1 cellular context compared by ENCODE assay signal in the genomic region with DNA sequence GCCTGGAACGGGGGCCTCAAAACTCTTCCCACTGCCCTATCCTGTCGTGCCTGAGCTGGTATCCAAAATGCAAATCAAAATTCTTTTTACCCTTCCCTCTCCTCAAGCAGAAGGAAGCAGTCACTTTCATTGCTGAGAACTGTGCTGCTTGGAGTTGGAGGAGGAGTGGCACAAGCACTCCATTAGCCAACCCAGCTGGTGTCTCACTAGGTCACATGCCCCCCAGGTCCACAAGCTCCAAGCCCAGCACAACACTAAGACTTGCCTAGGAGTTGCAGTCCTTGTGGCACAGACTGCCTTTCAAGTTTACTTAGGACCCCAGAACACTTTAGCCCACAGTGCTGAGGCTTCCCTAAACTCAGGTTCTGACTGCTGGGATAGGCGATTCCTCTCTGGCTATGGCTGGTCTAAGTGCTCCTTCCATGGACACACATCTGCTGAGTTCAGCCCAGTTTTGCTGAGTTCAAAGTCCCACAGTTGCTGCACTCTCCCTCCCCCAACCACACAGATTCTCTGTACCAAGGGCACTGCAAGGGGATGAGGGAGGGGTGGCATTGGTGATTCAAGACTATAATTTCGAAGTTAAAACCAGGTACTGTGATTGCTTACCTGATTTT.
TF ChIP-seq lines count a peak whose summit lies in the region.

No MANE protein-coding gene starts in this region.

TF ChIP-seq in HepG2, 621 proteins besides CTCF, POLR2A, EP300 and RAD21 (continued from another document and continues in another):
- TF ChIP-seq, protein P1, sequence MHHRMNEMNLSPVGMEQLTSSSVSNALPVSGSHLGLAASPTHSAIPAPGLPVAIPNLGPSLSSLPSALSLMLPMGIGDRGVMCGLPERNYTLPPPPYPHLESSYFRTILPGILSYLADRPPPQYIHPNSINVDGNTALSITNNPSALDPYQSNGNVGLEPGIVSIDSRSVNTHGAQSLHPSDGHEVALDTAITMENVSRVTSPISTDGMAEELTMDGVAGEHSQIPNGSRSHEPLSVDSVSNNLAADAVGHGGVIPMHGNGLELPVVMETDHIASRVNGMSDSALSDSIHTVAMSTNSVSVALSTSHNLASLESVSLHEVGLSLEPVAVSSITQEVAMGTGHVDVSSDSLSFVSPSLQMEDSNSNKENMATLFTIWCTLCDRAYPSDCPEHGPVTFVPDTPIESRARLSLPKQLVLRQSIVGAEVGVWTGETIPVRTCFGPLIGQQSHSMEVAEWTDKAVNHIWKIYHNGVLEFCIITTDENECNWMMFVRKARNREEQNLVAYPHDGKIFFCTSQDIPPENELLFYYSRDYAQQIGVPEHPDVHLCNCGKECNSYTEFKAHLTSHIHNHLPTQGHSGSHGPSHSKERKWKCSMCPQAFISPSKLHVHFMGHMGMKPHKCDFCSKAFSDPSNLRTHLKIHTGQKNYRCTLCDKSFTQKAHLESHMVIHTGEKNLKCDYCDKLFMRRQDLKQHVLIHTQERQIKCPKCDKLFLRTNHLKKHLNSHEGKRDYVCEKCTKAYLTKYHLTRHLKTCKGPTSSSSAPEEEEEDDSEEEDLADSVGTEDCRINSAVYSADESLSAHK (CRISPR knock-in tag; IDR thresholded peaks at IDR 0.05; ENCODE audit: borderline replicate concordance): no peak
- TF ChIP-seq, protein P2, sequence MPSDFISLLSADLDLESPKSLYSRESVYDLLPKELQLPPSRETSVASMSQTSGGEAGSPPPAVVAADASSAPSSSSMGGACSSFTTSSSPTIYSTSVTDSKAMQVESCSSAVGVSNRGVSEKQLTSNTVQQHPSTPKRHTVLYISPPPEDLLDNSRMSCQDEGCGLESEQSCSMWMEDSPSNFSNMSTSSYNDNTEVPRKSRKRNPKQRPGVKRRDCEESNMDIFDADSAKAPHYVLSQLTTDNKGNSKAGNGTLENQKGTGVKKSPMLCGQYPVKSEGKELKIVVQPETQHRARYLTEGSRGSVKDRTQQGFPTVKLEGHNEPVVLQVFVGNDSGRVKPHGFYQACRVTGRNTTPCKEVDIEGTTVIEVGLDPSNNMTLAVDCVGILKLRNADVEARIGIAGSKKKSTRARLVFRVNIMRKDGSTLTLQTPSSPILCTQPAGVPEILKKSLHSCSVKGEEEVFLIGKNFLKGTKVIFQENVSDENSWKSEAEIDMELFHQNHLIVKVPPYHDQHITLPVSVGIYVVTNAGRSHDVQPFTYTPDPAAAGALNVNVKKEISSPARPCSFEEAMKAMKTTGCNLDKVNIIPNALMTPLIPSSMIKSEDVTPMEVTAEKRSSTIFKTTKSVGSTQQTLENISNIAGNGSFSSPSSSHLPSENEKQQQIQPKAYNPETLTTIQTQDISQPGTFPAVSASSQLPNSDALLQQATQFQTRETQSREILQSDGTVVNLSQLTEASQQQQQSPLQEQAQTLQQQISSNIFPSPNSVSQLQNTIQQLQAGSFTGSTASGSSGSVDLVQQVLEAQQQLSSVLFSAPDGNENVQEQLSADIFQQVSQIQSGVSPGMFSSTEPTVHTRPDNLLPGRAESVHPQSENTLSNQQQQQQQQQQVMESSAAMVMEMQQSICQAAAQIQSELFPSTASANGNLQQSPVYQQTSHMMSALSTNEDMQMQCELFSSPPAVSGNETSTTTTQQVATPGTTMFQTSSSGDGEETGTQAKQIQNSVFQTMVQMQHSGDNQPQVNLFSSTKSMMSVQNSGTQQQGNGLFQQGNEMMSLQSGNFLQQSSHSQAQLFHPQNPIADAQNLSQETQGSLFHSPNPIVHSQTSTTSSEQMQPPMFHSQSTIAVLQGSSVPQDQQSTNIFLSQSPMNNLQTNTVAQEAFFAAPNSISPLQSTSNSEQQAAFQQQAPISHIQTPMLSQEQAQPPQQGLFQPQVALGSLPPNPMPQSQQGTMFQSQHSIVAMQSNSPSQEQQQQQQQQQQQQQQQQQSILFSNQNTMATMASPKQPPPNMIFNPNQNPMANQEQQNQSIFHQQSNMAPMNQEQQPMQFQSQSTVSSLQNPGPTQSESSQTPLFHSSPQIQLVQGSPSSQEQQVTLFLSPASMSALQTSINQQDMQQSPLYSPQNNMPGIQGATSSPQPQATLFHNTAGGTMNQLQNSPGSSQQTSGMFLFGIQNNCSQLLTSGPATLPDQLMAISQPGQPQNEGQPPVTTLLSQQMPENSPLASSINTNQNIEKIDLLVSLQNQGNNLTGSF (CRISPR knock-in tag; IDR thresholded peaks at IDR 0.05): no peak
- TF ChIP-seq, protein P3, sequence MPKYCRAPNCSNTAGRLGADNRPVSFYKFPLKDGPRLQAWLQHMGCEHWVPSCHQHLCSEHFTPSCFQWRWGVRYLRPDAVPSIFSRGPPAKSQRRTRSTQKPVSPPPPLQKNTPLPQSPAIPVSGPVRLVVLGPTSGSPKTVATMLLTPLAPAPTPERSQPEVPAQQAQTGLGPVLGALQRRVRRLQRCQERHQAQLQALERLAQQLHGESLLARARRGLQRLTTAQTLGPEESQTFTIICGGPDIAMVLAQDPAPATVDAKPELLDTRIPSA (CRISPR knock-in tag; IDR thresholded peaks at IDR 0.05; ENCODE audit: borderline replicate concordance): no peak
- TF ChIP-seq, protein P4, sequence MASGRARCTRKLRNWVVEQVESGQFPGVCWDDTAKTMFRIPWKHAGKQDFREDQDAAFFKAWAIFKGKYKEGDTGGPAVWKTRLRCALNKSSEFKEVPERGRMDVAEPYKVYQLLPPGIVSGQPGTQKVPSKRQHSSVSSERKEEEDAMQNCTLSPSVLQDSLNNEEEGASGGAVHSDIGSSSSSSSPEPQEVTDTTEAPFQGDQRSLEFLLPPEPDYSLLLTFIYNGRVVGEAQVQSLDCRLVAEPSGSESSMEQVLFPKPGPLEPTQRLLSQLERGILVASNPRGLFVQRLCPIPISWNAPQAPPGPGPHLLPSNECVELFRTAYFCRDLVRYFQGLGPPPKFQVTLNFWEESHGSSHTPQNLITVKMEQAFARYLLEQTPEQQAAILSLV (CRISPR knock-in tag; IDR thresholded peaks at IDR 0.05; ENCODE audit: borderline replicate concordance): no peak
- TF ChIP-seq ESRRA (CRISPR knock-in tag; IDR thresholded peaks at IDR 0.05; ENCODE audit: low read depth) (peak; percentile 78), CHD4 (IDR thresholded peaks at IDR 0.05; ENCODE audit: borderline replicate concordance, low read length) (no peak), ZMYM4 (CRISPR knock-in tag; IDR thresholded peaks at IDR 0.05) (peak; percentile 71), NCOA5 (CRISPR knock-in tag; IDR thresholded peaks at IDR 0.05) (no peak), DMAP1 (CRISPR knock-in tag; IDR thresholded peaks at IDR 0.05) (peak; percentile 46; the same call in 1 of the 2 replicates), ZNF615 (CRISPR knock-in tag; IDR thresholded peaks at IDR 0.05; ENCODE audit: borderline replicate concordance) (no peak), ZNF235 (CRISPR knock-in tag; IDR thresholded peaks at IDR 0.05; ENCODE audit: borderline replicate concordance) (no peak), EEA1 (CRISPR knock-in tag; IDR thresholded peaks at IDR 0.05; ENCODE audit: borderline replicate concordance) (no peak), ISX (CRISPR knock-in tag; conservative IDR thresholded peaks at IDR 0.05) (no peak), NCOR1 (IDR thresholded peaks at IDR 0.05; ENCODE audit: borderline replicate concordance, low read length) (peak; percentile 66; the same call in 1 of the 2 replicates), ZNF83 (CRISPR knock-in tag; IDR thresholded peaks at IDR 0.05; ENCODE audit: borderline replicate concordance) (no peak), ATRX (CRISPR knock-in tag; IDR thresholded peaks at IDR 0.05; ENCODE audit: borderline replicate concordance) (no peak), ZNF451 (CRISPR knock-in tag; IDR thresholded peaks at IDR 0.05) (no peak), ZNF841 (CRISPR knock-in tag; IDR thresholded peaks at IDR 0.05; ENCODE audit: borderline replicate concordance) (no peak), DR1 (CRISPR knock-in tag; IDR thresholded peaks at IDR 0.05) (no peak), ZNF556 (CRISPR knock-in tag; IDR thresholded peaks at IDR 0.05; ENCODE audit: borderline replicate concordance) (no peak), FOXK1 (CRISPR knock-in tag; IDR thresholded peaks at IDR 0.05; ENCODE audit: borderline replicate concordance, low read depth) (no peak), CBFB (CRISPR knock-in tag; IDR thresholded peaks at IDR 0.05) (no peak), RFXAP (CRISPR knock-in tag; IDR thresholded peaks at IDR 0.05; ENCODE audit: borderline replicate concordance) (no peak), ZNF777 (CRISPR knock-in tag; IDR thresholded peaks at IDR 0.05) (no peak), FOXK2 (IDR thresholded peaks at IDR 0.05) (no peak), HMGA1 (CRISPR knock-in tag; conservative IDR thresholded peaks at IDR 0.05) (no peak), TOE1 (CRISPR knock-in tag; IDR thresholded peaks at IDR 0.05) (no peak)
- TF ChIP-seq, protein P5, sequence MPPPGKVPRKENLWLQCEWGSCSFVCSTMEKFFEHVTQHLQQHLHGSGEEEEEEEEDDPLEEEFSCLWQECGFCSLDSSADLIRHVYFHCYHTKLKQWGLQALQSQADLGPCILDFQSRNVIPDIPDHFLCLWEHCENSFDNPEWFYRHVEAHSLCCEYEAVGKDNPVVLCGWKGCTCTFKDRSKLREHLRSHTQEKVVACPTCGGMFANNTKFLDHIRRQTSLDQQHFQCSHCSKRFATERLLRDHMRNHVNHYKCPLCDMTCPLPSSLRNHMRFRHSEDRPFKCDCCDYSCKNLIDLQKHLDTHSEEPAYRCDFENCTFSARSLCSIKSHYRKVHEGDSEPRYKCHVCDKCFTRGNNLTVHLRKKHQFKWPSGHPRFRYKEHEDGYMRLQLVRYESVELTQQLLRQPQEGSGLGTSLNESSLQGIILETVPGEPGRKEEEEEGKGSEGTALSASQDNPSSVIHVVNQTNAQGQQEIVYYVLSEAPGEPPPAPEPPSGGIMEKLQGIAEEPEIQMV (CRISPR knock-in tag; IDR thresholded peaks at IDR 0.05; ENCODE audit: low read depth): no peak
- TF ChIP-seq, protein P6, sequence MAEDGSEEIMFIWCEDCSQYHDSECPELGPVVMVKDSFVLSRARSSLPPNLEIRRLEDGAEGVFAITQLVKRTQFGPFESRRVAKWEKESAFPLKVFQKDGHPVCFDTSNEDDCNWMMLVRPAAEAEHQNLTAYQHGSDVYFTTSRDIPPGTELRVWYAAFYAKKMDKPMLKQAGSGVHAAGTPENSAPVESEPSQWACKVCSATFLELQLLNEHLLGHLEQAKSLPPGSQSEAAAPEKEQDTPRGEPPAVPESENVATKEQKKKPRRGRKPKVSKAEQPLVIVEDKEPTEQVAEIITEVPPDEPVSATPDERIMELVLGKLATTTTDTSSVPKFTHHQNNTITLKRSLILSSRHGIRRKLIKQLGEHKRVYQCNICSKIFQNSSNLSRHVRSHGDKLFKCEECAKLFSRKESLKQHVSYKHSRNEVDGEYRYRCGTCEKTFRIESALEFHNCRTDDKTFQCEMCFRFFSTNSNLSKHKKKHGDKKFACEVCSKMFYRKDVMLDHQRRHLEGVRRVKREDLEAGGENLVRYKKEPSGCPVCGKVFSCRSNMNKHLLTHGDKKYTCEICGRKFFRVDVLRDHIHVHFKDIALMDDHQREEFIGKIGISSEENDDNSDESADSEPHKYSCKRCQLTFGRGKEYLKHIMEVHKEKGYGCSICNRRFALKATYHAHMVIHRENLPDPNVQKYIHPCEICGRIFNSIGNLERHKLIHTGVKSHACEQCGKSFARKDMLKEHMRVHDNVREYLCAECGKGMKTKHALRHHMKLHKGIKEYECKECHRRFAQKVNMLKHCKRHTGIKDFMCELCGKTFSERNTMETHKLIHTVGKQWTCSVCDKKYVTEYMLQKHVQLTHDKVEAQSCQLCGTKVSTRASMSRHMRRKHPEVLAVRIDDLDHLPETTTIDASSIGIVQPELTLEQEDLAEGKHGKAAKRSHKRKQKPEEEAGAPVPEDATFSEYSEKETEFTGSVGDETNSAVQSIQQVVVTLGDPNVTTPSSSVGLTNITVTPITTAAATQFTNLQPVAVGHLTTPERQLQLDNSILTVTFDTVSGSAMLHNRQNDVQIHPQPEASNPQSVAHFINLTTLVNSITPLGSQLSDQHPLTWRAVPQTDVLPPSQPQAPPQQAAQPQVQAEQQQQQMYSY (CRISPR knock-in tag; IDR thresholded peaks at IDR 0.05): no peak
- TF ChIP-seq, protein P7, sequence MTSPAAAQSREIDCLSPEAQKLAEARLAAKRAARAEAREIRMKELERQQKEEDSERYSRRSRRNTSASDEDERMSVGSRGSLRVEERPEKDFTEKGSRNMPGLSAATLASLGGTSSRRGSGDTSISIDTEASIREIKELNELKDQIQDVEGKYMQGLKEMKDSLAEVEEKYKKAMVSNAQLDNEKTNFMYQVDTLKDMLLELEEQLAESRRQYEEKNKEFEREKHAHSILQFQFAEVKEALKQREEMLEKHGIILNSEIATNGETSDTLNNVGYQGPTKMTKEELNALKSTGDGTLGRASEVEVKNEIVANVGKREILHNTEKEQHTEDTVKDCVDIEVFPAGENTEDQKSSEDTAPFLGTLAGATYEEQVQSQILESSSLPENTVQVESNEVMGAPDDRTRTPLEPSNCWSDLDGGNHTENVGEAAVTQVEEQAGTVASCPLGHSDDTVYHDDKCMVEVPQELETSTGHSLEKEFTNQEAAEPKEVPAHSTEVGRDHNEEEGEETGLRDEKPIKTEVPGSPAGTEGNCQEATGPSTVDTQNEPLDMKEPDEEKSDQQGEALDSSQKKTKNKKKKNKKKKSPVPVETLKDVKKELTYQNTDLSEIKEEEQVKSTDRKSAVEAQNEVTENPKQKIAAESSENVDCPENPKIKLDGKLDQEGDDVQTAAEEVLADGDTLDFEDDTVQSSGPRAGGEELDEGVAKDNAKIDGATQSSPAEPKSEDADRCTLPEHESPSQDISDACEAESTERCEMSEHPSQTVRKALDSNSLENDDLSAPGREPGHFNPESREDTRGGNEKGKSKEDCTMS (CRISPR knock-in tag; conservative IDR thresholded peaks at IDR 0.05): no peak
- TF ChIP-seq, protein P8, sequence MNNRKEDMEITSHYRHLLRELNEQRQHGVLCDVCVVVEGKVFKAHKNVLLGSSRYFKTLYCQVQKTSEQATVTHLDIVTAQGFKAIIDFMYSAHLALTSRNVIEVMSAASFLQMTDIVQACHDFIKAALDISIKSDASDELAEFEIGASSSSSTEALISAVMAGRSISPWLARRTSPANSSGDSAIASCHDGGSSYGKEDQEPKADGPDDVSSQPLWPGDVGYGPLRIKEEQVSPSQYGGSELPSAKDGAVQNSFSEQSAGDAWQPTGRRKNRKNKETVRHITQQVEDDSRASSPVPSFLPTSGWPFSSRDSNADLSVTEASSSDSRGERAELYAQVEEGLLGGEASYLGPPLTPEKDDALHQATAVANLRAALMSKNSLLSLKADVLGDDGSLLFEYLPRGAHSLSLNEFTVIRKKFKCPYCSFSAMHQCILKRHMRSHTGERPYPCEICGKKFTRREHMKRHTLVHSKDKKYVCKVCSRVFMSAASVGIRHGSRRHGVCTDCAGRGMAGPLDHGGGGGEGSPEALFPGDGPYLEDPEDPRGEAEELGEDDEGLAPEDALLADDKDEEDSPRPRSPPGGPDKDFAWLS (CRISPR knock-in tag; IDR thresholded peaks at IDR 0.05; ENCODE audit: borderline replicate concordance): no peak
- TF ChIP-seq, protein P9, sequence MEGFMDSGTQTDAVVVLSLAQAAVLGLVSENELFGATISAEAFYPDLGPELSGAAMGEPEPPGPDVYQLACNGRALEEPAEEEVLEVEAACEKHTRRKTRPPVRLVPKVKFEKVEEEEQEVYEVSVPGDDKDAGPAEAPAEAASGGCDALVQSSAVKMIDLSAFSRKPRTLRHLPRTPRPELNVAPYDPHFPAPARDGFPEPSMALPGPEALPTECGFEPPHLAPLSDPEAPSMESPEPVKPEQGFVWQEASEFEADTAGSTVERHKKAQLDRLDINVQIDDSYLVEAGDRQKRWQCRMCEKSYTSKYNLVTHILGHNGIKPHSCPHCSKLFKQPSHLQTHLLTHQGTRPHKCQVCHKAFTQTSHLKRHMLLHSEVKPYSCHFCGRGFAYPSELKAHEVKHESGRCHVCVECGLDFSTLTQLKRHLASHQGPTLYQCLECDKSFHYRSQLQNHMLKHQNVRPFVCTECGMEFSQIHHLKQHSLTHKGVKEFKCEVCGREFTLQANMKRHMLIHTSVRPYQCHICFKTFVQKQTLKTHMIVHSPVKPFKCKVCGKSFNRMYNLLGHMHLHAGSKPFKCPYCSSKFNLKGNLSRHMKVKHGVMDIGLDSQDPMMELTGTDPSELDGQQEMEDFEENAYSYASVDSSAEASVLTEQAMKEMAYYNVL (CRISPR knock-in tag; IDR thresholded peaks at IDR 0.05; ENCODE audit: borderline replicate concordance): no peak
